ENCODE assay signal across 8 cellular contexts in the genomic region with DNA sequence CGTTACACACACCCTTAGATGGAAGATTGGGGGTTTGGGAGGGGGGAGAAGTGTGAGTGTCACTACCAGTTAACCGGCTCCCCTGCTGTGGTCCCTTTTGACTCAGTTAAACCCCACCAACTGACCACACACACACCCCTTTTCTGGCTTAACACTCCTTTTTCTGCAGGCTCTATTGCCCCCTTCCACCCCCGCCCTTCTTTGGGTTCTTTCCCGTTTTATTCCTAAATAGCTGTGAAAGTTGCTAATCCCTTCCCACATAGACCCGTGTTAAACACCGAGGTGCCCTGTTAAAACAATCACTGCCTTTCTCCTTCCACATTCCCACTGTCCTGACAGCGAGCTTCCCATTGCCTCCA. TPM values are rescaled to one million over a fixed set of nuclear protein-coding genes. Genes with fewer than 3 reads are reported as not detected.
A peak's percentile ranks its signal among the peaks of the same experiment; 100 is the strongest.
DNase-seq lines count a peak whose midpoint lies in the region; ATAC-seq and TF ChIP-seq lines count a peak whose summit lies in the region.

No MANE protein-coding gene starts in this region.

- no peak for TF ChIP-seq POLR2A in gastroesophageal sphincter (IDR thresholded peaks at IDR 0.05)
- TF ChIP-seq POLR2A in gastrocnemius medialis (IDR thresholded peaks at IDR 0.05) = no peak

- peak overlapping the region; percentile 14 for H3K4me3 ChIP-seq in GM12875 (ENCODE audit: low read depth, low read length)
- H3K4me3 ChIP-seq in WI38 (ENCODE audit: low read depth, low read length) = peak overlapping the region; percentile 81
- H3K4me3 ChIP-seq in gastroesophageal sphincter = peak overlapping the region; percentile 75 to 94
- H3K4me3 ChIP-seq in gastrocnemius medialis = peak overlapping the region; percentile 94 to 100 (median 97)

- ATAC-seq in gastroesophageal sphincter = no peak
- no peak for ATAC-seq in gastrocnemius medialis
- no peak for ATAC-seq in GM21576 (IDR thresholded peaks at IDR 0.05; ENCODE audit: unreplicated experiment)
- ATAC-seq in HG02610 (IDR thresholded peaks at IDR 0.05; ENCODE audit: unreplicated experiment) = no peak
- ATAC-seq in HG03442 (IDR thresholded peaks at IDR 0.05; ENCODE audit: unreplicated experiment) = no peak

- DNase-seq in gastrocnemius medialis = no peak
- DNase-seq in MV-4-11 (lab: John Stamatoyannopoulos, UW) = no peak

- H3K4me1 ChIP-seq in gastroesophageal sphincter = peaks cover 0 to 24% (median 0%) of the 10 kb centered on the region in 3 donors
- H3K4me1 ChIP-seq in gastrocnemius medialis = peaks cover 19 to 25% of the 10 kb centered on the region in 2 donors

- H3K27ac ChIP-seq in gastroesophageal sphincter (peak overlapping the region; percentile 1 to 96 (median 90)), gastrocnemius medialis (peak overlapping the region; percentile 97 to 98 (median 98))

- in situ Hi-C loops in gastrocnemius medialis (cut with MboI; ENCODE audit: low sequenced_read_pairs in 4 of 4) = loop anchor here in 1 of 4 donors (25.0 kb wide), 1 partner anchor 91 kb away; no protein-coding TSS in a partner anchor

- H3K27me3 ChIP-seq in gastroesophageal sphincter (no peaks in the 10 kb centered on the region), gastrocnemius medialis (no peaks in the 10 kb centered on the region)

- WGBS in gastroesophageal sphincter (ENCODE audit: low coverage in 1 of 2), 2 donors = 0 to 5% methylated on average over 2 to 6 of the region's 7 CpGs

- intact Hi-C loops in gastrocnemius medialis (cut with DNase I; ENCODE audit: low total_unique reads) = loop anchor here (2.0 to 10.0 kb wide), 4 partner anchors 131 to 391 kb away; no protein-coding TSS in a partner anchor

- no peaks in the 10 kb centered on the region for H3K9me3 ChIP-seq in gastroesophageal sphincter
- no peaks in the 10 kb centered on the region for H3K9me3 ChIP-seq in gastrocnemius medialis

- TF ChIP-seq CTCF in GM12875 (IDR thresholded peaks at IDR 0.05; ENCODE audit: borderline replicate concordance, insufficient read depth, low read depth, low read length) = no peak
- no peak for TF ChIP-seq CTCF in WI38 (IDR thresholded peaks at IDR 0.05; ENCODE audit: low read depth, low read length)
- no peak for TF ChIP-seq CTCF in gastroesophageal sphincter (IDR thresholded peaks at IDR 0.05)
- TF ChIP-seq CTCF in gastrocnemius medialis (IDR thresholded peaks at IDR 0.05 in 4 of 5, conservative IDR thresholded peaks at IDR 0.05 in 1 of 5) = no peak

- H3K36me3 ChIP-seq in gastroesophageal sphincter (no peaks in the 10 kb centered on the region), gastrocnemius medialis (no peaks in the 10 kb centered on the region)

- TF ChIP-seq EP300 in gastroesophageal sphincter (IDR thresholded peaks at IDR 0.05) = no peak

RNA-seq across cellular contexts. Expression of gene NR3C2, which starts 3.7 kb away (rescaled TPM):
- total RNA-seq in gastroesophageal sphincter (10 to 100 TPM; 11.6 to 15.9 (median 13.9) TPM), gastrocnemius medialis (10 to 100 TPM in 1 of 4 donors, 1 to 10 TPM in 3; 5.6 to 10.4 (median 8.1) TPM)

Comparison
In these comparisons a context has a peak if more than half of its experiments do, and no peak if none do; other contexts are left out.
1. H3K4me3 ChIP-seq: peak in every context shown above with its lines; median percentile 97 in gastrocnemius medialis; 84 in gastroesophageal sphincter; 81 in WI38; 14 in GM12875.